Comparison of ENCODE assay signal across 25 cellular contexts in genomic region chr5:166178681-166179080, GRCh38.
"Had no signal": no experiment of that assay in that cellular context is flagged by ENCODE, and none has a peak within 500 bp of the region (broad histone marks: within the 10 kb centered on the region; RNA-seq: fewer than 3 reads in every experiment).

No MANE protein-coding gene starts in this region.

- H3K9me3 ChIP-seq: colonic mucosa, esophagus squamous epithelium, prostate gland, right atrium auricular region, sigmoid colon, suprapubic skin, transverse colon, upper lobe of right lung, uterus had no signal

- H3K27ac Mint-ChIP-seq: dendritic cell treated with granulocyte-macrophage colony-stimulating factor and Interleukin-4, amounts not matched to agents 40 ng/mL and 50 ng/mL, for 4 days; mesothelial cell of epicardium; stimulated activated naive B cell treated with anti-CD40 and anti-IgM and Interleukin-4, amounts not matched to agents 10 μg/mL and 1 μg/mL and 100 μg/mL, for 72 hours; stimulated activated naive CD8-positive, alpha-beta T cell treated with anti-CD3 and anti-CD28 coated beads, Interleukin-15, Interleukin-2, amounts not matched to agents 100 ng/mL and 50 ng/mL, for 24 hours had no signal

- H3K4me3 Mint-ChIP-seq: central memory CD8-positive, alpha-beta T cell; dendritic cell treated with granulocyte-macrophage colony-stimulating factor and Interleukin-4, amounts not matched to agents 40 ng/mL and 50 ng/mL, for 4 days; mesothelial cell of epicardium; neural crest cell; stimulated activated naive B cell treated with anti-CD40 and anti-IgM and Interleukin-4, amounts not matched to agents 10 μg/mL and 1 μg/mL and 100 μg/mL, for 72 hours; stimulated activated naive CD8-positive, alpha-beta T cell treated with anti-CD3 and anti-CD28 coated beads, Interleukin-15, Interleukin-2, amounts not matched to agents 100 ng/mL and 50 ng/mL, for 24 hours had no signal

- H3K27ac ChIP-seq: cardiac muscle cell, colonic mucosa, esophagus squamous epithelium, parathyroid adenoma, prostate gland, right atrium auricular region, sigmoid colon, spleen, suprapubic skin, transverse colon, upper lobe of right lung, uterus had no signal

- H3K9ac ChIP-seq: parathyroid adenoma had no signal

- H3K4me1 ChIP-seq: colonic mucosa, esophagus squamous epithelium, parathyroid adenoma, prostate gland, right atrium auricular region, spleen, suprapubic skin, transverse colon, upper lobe of right lung, uterus had no signal

- H3K36me3 ChIP-seq: cardiac muscle cell, colonic mucosa, esophagus squamous epithelium, prostate gland, right atrium auricular region, sigmoid colon, spleen, suprapubic skin, transverse colon, upper lobe of right lung, uterus had no signal

- H3K27me3 Mint-ChIP-seq: central memory CD8-positive, alpha-beta T cell; dendritic cell treated with granulocyte-macrophage colony-stimulating factor and Interleukin-4, amounts not matched to agents 40 ng/mL and 50 ng/mL, for 4 days; naive thymus-derived CD8-positive, alpha-beta T cell; stimulated activated naive B cell treated with anti-CD40 and anti-IgM and Interleukin-4, amounts not matched to agents 10 μg/mL and 1 μg/mL and 100 μg/mL, for 72 hours; stimulated activated naive CD8-positive, alpha-beta T cell treated with anti-CD3 and anti-CD28 coated beads, Interleukin-15, Interleukin-2, amounts not matched to agents 100 ng/mL and 50 ng/mL, for 24 hours had no signal

- H3K4me3 ChIP-seq: cardiac muscle cell, colonic mucosa, esophagus squamous epithelium, lung, prostate gland, right atrium auricular region, sigmoid colon, spleen, suprapubic skin, transverse colon, upper lobe of right lung, uterus had no signal

- DNase-seq: colonic mucosa; effector memory CD4-positive, alpha-beta T cell; esophagus squamous epithelium; foreskin melanocyte; left ventricle myocardium superior; mesenchymal stem cell; naive thymus-derived CD8-positive, alpha-beta T cell; sigmoid colon; spleen; stimulated activated naive B cell treated with anti-CD40 and anti-IgM and Interleukin-4, amounts not matched to agents 10 μg/mL and 1 μg/mL and 100 μg/mL, for 72 hours; transverse colon; upper lobe of right lung; uterus had no signal

- H3K79me2 ChIP-seq: parathyroid adenoma had no signal

- ATAC-seq: left colon; left ventricle myocardium superior; naive thymus-derived CD8-positive, alpha-beta T cell; stimulated activated naive B cell treated with anti-CD40 and anti-IgM and Interleukin-4, amounts not matched to agents 10 μg/mL and 1 μg/mL and 100 μg/mL, for 72 hours; upper lobe of right lung had no signal

- H3K4me1 Mint-ChIP-seq: central memory CD8-positive, alpha-beta T cell; mesothelial cell of epicardium; naive thymus-derived CD8-positive, alpha-beta T cell; neural crest cell; stimulated activated naive B cell treated with anti-CD40 and anti-IgM and Interleukin-4, amounts not matched to agents 10 μg/mL and 1 μg/mL and 100 μg/mL, for 72 hours had no signal

- H2AFZ ChIP-seq: parathyroid adenoma had no signal

- H3K36me3 Mint-ChIP-seq: mesothelial cell of epicardium; naive thymus-derived CD8-positive, alpha-beta T cell; stimulated activated naive B cell treated with anti-CD40 and anti-IgM and Interleukin-4, amounts not matched to agents 10 μg/mL and 1 μg/mL and 100 μg/mL, for 72 hours had no signal

- H3K27me3 ChIP-seq: cardiac muscle cell, colonic mucosa, esophagus squamous epithelium, right atrium auricular region, sigmoid colon, spleen, suprapubic skin, transverse colon, upper lobe of right lung, uterus had no signal
